11 cellular contexts compared by ENCODE assay signal in genomic region chr7:104839842-104840241, GRCh38.
"Had no signal": no experiment of that assay in that cellular context is flagged by ENCODE, and none has a peak within 500 bp of the region (broad histone marks: within the 10 kb centered on the region; RNA-seq: fewer than 3 reads in every experiment).

No MANE protein-coding gene starts in this region.

- DNase-seq: GM23248, GOT3, H7, H9, HCEC 1CT, HFFc6 had no signal

- H3K36me3 ChIP-seq: HAP-1 had no signal

- H3K4me1 ChIP-seq: HAP-1 had no signal

- H3K4me2 ChIP-seq: GM23338 had no signal

- H3K9me3 Mint-ChIP-seq: GM23338, H9, HFFc6 had no signal

- H3K9me3 ChIP-seq: HAP-1 had no signal

- H3K4me3 Mint-ChIP-seq: GM23338, H9, HFFc6 had no signal

- H3K9ac ChIP-seq: GM23248 had no signal

- H2AFZ ChIP-seq: GM23248, GM23338 had no signal

- H3K27ac Mint-ChIP-seq: GM23338, H9, HFFc6 had no signal

- H3K27ac ChIP-seq: GM23248 had no signal

- ATAC-seq: GM23338, HCT116 had no signal

- FAIRE-seq: H1, H54 had no signal

- H3K4me3 ChIP-seq: GM23248, GM23338, HAP-1 had no signal
